Comparison of ENCODE assay signal across 16 cellular contexts in the genomic region with DNA sequence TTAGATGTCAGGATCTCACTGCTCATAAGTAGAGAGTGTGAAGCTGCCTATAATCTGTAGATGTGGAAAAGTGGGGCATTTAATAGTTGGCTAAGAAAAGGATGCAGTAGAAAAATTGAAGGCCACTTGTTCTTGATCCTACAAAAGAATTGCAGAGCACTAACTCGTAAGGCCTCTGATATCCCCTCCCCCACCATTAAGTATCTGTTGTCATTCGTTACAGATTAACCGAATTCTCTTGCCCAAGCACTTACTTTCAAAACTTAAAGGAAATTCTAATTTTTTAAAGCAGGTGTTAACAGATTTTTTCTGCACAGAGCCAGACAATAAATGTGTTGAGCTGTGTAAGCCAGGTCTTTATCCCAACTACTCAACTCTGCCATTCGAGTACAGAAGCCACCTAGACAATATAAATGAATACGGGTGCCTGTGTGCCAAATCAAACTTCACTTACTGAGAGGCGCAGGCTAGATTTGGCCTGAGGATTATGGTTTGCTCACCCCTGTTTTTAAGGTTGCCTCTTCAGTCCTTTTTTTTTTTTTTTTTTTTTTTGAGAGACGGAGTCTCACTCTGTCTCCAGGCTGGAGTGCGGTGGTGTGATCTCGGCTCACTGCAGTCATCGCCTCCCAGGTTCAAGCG.
DNase-seq lines count a peak whose midpoint lies in the region; ATAC-seq, FAIRE-seq and TF ChIP-seq lines count a peak whose summit lies in the region.
"Had no signal": no experiment of that assay in that cellular context is flagged by ENCODE, and none has a peak within 500 bp of the region (broad histone marks: within the 10 kb centered on the region; RNA-seq: fewer than 3 reads in every experiment).

No MANE protein-coding gene starts in this region.

- CTCF ChIA-PET in HepG2 (lab: Yijun Ruan, JAX; ENCODE audit: low intra/inter-chr PET ratio, low total read pairs): no interaction called here

- peaks cover 47% of the 10 kb centered on the region for H3K36me3 Mint-ChIP-seq in nephron (ENCODE audit: low read depth)

- BruUV-seq in HepG2 (replicated peaks; lab: Mats Ljungman, UMichigan): no TSS peak

- intact Hi-C loops in HepG2 (cut with micrococcal nuclease; ENCODE audit: unreplicated experiment): no loop called here

- no peak for ATAC-seq in HepG2
- ATAC-seq in left lobe of liver: peak; percentile 83
- no peak for ATAC-seq in HG03280 (IDR thresholded peaks at IDR 0.05; ENCODE audit: unreplicated experiment)

- in situ Hi-C loops in HepG2 (cut with HindIII; ENCODE audit: extremely low pct_ligation_motif_present, low pct_unique_long_range_greater_than_20kb): no loop called here

- H3K36me3 ChIP-seq in liver (ENCODE audit: control insufficient read depth in 4 of 4, insufficient read depth in 3 of 4, low read depth in 1 of 4, low read length in 3 of 4) (no peaks in the 10 kb centered on the region), HepG2 (replicated peaks in 1 of 2; ENCODE audit: control insufficient read depth in 1 of 2, insufficient read depth in 2 of 2, low read length in 2 of 2) (no peaks in the 10 kb centered on the region)
- H3K36me3 ChIP-seq: BE2C had no signal

- H3K4me1 ChIP-seq in liver (ENCODE audit: control insufficient read depth in 4 of 4, insufficient read depth in 4 of 4, low read length in 3 of 4) (peaks cover 0 to 21% (median 10%) of the 10 kb centered on the region in 4 donors), HepG2 (ENCODE audit: insufficient read depth, low read length) (no peaks in the 10 kb centered on the region)
- H3K4me1 ChIP-seq: BE2C had no signal

- DNase-seq in HepG2 (ENCODE audit: low spot score): no peak
- no peak for DNase-seq in left lobe of liver (ENCODE audit: low spot score)
- DNase-seq in stimulated activated CD4-positive, alpha-beta T cell treated with anti-CD3 and anti-CD28 coated beads, Interleukin-12 subunit alpha, Interleukin-12 subunit beta, amount 100 ng/mL, for 4 hours: no peak
- DNase-seq in NCI-H69 (lab: John Stamatoyannopoulos, UW): no peak
- DNase-seq: BE2C; CD4-positive, alpha-beta memory T cell; DMS153; GF-D8; GOT3 had no signal

- H3K4me3 Mint-ChIP-seq in nephron: no peak overlapping the region
- H3K4me3 Mint-ChIP-seq: CD4-positive, alpha-beta memory T cell; H9 had no signal

- H3K79me2 ChIP-seq in HepG2 (ENCODE audit: insufficient read depth, low read length): no peaks in the 10 kb centered on the region

- H3K27ac Mint-ChIP-seq in nephron: peak overlapping the region in 2 of 3 experiments; percentile 44 to 77

- no peak overlapping the region for H2AFZ ChIP-seq in HepG2 (ENCODE audit: low read length)

- TF ChIP-seq EP300 in HepG2 (IDR thresholded peaks at IDR 0.05; ENCODE audit: low read depth in 2 of 2, low read length in 2 of 2): no peak
- no peak for TF ChIP-seq EP300 in HepG2 (CRISPR knock-in tag; IDR thresholded peaks at IDR 0.05; ENCODE audit: borderline replicate concordance)

- no peaks in the 10 kb centered on the region for H3K27me3 Mint-ChIP-seq in nephron (ENCODE audit: low read depth)
- H3K27me3 Mint-ChIP-seq: CD4-positive, alpha-beta memory T cell had no signal

- TF ChIP-seq POLR2A in HepG2 (IDR thresholded peaks at IDR 0.05; ENCODE audit: insufficient read depth in 1 of 2, low read depth in 2 of 2, low read length in 2 of 2): no peak

- no peaks in the 10 kb centered on the region for H3K9me3 ChIP-seq in liver (ENCODE audit: control insufficient read depth in 4 of 4, low read length in 3 of 4)
- H3K9me3 ChIP-seq in HepG2 (ENCODE audit: low read length): no peaks in the 10 kb centered on the region
- H3K9me3 ChIP-seq: BE2C had no signal

- TF ChIP-seq RAD21 in liver (IDR thresholded peaks at IDR 0.05) (no peak), HepG2 (CRISPR knock-in tag; IDR thresholded peaks at IDR 0.05) (no peak)

- H3K27ac ChIP-seq in liver (ENCODE audit: low read depth in 1 of 2, low read length in 2 of 2) (peak overlapping the region; percentile 5 to 50), HepG2 (ENCODE audit: extremely low read length, insufficient read depth, low read length) (no peak overlapping the region)
- H3K27ac ChIP-seq: C4-2B, KMS-11 had no signal

- TF ChIP-seq CTCF in liver (IDR thresholded peaks at IDR 0.05; ENCODE audit: low read depth, low read length, missing input control): no peak
- no peak for TF ChIP-seq CTCF in HepG2 (CRISPR knock-in tag; IDR thresholded peaks at IDR 0.05)
- TF ChIP-seq CTCF in nephron (IDR thresholded peaks at IDR 0.05; ENCODE audit: unreplicated experiment in 3 of 3): no peak

- no peak overlapping the region for H3K4me3 ChIP-seq in liver (ENCODE audit: low read depth in 1 of 3, low read length in 3 of 3)
- H3K4me3 ChIP-seq in HepG2 (replicated peaks in 1 of 3; ENCODE audit: insufficient read depth in 1 of 3, low read depth in 2 of 3, low read length in 3 of 3): no peak overlapping the region

- no peaks in the 10 kb centered on the region for H4K20me1 ChIP-seq in HepG2 (ENCODE audit: insufficient read depth, low read length)

- POLR2A ChIA-PET in HepG2 (lab: Yijun Ruan, JAX): no interaction called here

- no peaks in the 10 kb centered on the region for H3K9me3 Mint-ChIP-seq in nephron
- H3K9me3 Mint-ChIP-seq: CD4-positive, alpha-beta memory T cell; H9 had no signal

- WGBS in liver: 57% methylated on average over 11 of the region's 11 CpGs
- 70% methylated on average over 11 of the region's 11 CpGs for WGBS in HepG2 (ENCODE audit: low lambda C conversion rate)

- H3K27me3 ChIP-seq in liver (ENCODE audit: control insufficient read depth in 4 of 4, insufficient read depth in 4 of 4, low read length in 3 of 4) (no peaks in the 10 kb centered on the region), HepG2 (ENCODE audit: control insufficient read depth in 1 of 2, insufficient read depth in 2 of 2, low read length in 2 of 2) (no peaks in the 10 kb centered on the region)

- H3K9ac ChIP-seq in liver (ENCODE audit: low read depth in 1 of 2, low read length in 2 of 2) (peak overlapping the region in 1 of 2 donors; percentile 56), HepG2 (ENCODE audit: insufficient read depth, low read depth, low read length) (no peak overlapping the region)
- H3K9ac ChIP-seq: KMS-11 had no signal

- H3K4me2 ChIP-seq in HepG2 (ENCODE audit: low read depth, low read length): no peak overlapping the region
- H3K4me2 ChIP-seq: KMS-11 had no signal

- no peak for FAIRE-seq in HepG2 (lab: Jason Lieb, UNC)
- FAIRE-seq: D721Med had no signal

- H3K4me1 Mint-ChIP-seq in nephron: peaks cover 41% of the 10 kb centered on the region
- H3K4me1 Mint-ChIP-seq: CD4-positive, alpha-beta memory T cell had no signal

TF ChIP-seq in liver, 16 proteins besides CTCF, POLR2A, EP300 and RAD21:
- TF ChIP-seq HNF4A (conservative IDR thresholded peaks at IDR 0.05): peak in 1 of 2 donors; percentile 16
- TF ChIP-seq, protein P1, sequence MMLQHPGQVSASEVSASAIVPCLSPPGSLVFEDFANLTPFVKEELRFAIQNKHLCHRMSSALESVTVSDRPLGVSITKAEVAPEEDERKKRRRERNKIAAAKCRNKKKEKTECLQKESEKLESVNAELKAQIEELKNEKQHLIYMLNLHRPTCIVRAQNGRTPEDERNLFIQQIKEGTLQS (IDR thresholded peaks at IDR 0.05): no peak
- TF ChIP-seq SP1 (IDR thresholded peaks at IDR 0.05): peak; percentile 18

TF ChIP-seq in HepG2, 621 proteins besides CTCF, POLR2A, EP300 and RAD21 (continues in another document):
- TF ChIP-seq, protein P2, sequence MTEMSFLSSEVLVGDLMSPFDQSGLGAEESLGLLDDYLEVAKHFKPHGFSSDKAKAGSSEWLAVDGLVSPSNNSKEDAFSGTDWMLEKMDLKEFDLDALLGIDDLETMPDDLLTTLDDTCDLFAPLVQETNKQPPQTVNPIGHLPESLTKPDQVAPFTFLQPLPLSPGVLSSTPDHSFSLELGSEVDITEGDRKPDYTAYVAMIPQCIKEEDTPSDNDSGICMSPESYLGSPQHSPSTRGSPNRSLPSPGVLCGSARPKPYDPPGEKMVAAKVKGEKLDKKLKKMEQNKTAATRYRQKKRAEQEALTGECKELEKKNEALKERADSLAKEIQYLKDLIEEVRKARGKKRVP (CRISPR knock-in tag; IDR thresholded peaks at IDR 0.05): no peak
- TF ChIP-seq GTF3A (CRISPR knock-in tag; conservative IDR thresholded peaks at IDR 0.05) (no peak), RAD51 (IDR thresholded peaks at IDR 0.05; ENCODE audit: borderline replicate concordance) (no peak), TBX2 (CRISPR knock-in tag; IDR thresholded peaks at IDR 0.05; ENCODE audit: borderline replicate concordance) (no peak)
- TF ChIP-seq, protein P3, sequence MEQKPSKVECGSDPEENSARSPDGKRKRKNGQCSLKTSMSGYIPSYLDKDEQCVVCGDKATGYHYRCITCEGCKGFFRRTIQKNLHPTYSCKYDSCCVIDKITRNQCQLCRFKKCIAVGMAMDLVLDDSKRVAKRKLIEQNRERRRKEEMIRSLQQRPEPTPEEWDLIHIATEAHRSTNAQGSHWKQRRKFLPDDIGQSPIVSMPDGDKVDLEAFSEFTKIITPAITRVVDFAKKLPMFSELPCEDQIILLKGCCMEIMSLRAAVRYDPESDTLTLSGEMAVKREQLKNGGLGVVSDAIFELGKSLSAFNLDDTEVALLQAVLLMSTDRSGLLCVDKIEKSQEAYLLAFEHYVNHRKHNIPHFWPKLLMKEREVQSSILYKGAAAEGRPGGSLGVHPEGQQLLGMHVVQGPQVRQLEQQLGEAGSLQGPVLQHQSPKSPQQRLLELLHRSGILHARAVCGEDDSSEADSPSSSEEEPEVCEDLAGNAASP (CRISPR knock-in tag; IDR thresholded peaks at IDR 0.05; ENCODE audit: borderline replicate concordance): no peak
- TF ChIP-seq, protein P4, sequence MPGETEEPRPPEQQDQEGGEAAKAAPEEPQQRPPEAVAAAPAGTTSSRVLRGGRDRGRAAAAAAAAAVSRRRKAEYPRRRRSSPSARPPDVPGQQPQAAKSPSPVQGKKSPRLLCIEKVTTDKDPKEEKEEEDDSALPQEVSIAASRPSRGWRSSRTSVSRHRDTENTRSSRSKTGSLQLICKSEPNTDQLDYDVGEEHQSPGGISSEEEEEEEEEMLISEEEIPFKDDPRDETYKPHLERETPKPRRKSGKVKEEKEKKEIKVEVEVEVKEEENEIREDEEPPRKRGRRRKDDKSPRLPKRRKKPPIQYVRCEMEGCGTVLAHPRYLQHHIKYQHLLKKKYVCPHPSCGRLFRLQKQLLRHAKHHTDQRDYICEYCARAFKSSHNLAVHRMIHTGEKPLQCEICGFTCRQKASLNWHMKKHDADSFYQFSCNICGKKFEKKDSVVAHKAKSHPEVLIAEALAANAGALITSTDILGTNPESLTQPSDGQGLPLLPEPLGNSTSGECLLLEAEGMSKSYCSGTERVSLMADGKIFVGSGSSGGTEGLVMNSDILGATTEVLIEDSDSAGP (CRISPR knock-in tag; IDR thresholded peaks at IDR 0.05; ENCODE audit: borderline replicate concordance): no peak
